ENCODE assay signal across 1 cellular context in the genomic region with DNA sequence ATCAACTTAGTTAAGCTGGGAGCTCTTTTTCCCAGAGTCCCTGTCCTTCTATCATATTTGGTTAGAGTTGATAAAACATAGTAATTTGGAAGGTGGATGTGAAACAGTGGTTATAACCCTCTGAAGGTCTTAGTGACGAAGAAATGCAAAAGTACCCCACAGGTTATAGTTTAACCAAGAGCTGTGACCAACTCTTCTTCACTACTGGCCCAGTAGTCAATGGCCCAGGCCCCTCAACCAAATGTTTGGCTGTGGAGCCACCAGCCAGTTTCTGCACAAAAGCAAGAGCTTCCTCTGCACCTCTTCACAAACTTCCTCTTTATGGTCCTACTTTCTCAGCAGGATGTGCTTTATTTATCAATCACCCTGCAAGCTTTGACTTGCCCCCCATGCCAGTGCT.
TF ChIP-seq lines count a peak whose summit lies in the region.

No MANE protein-coding gene starts in this region.

TF ChIP-seq in GM23338, 12 proteins besides CTCF, POLR2A, EP300 and RAD21 (continued from another document):
- TF ChIP-seq ZNF462 (CRISPR knock-in tag; IDR thresholded peaks at IDR 0.05): no peak
